ENCODE assay signal across 1 cellular context in genomic region chr20:36773548-36774242, GRCh38.
A peak's percentile ranks its signal among the peaks of the same experiment; 100 is the strongest.
TF ChIP-seq lines count a peak whose summit lies in the region.

Gene DSN1 (minus strand): TSS chr20:36773763. CDS start chr20:36771458, 2,305 bp downstream.

TF ChIP-seq in HepG2, 621 proteins besides CTCF, POLR2A, EP300 and RAD21 (continued from another document and continues in another):
- no peak for TF ChIP-seq KLF13 (CRISPR knock-in tag; IDR thresholded peaks at IDR 0.05)
- TF ChIP-seq, protein P1, sequence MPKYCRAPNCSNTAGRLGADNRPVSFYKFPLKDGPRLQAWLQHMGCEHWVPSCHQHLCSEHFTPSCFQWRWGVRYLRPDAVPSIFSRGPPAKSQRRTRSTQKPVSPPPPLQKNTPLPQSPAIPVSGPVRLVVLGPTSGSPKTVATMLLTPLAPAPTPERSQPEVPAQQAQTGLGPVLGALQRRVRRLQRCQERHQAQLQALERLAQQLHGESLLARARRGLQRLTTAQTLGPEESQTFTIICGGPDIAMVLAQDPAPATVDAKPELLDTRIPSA (CRISPR knock-in tag; IDR thresholded peaks at IDR 0.05; ENCODE audit: borderline replicate concordance): peak; percentile 63; the same call in 1 of the 2 replicates
- peak; percentile 94 for TF ChIP-seq ZNF605 (CRISPR knock-in tag; IDR thresholded peaks at IDR 0.05)
- 0 out of 2 replicates have a peak, but pooled peaks have one; percentile 55 for TF ChIP-seq AKAP8 (CRISPR knock-in tag; IDR thresholded peaks at IDR 0.05)
- no peak; the same call in 1 of the 2 replicates for TF ChIP-seq ZNF264 (CRISPR knock-in tag; IDR thresholded peaks at IDR 0.05)
- TF ChIP-seq JDP2 (CRISPR knock-in tag; IDR thresholded peaks at IDR 0.05; ENCODE audit: borderline replicate concordance): no peak
- no peak; the same call in none of the 2 replicates for TF ChIP-seq RELA (CRISPR knock-in tag; IDR thresholded peaks at IDR 0.05)
- no peak for TF ChIP-seq PLSCR1 (CRISPR knock-in tag; IDR thresholded peaks at IDR 0.05; ENCODE audit: borderline replicate concordance)
- no peak for TF ChIP-seq GATAD2A (CRISPR knock-in tag; IDR thresholded peaks at IDR 0.05)
- TF ChIP-seq, protein P2, sequence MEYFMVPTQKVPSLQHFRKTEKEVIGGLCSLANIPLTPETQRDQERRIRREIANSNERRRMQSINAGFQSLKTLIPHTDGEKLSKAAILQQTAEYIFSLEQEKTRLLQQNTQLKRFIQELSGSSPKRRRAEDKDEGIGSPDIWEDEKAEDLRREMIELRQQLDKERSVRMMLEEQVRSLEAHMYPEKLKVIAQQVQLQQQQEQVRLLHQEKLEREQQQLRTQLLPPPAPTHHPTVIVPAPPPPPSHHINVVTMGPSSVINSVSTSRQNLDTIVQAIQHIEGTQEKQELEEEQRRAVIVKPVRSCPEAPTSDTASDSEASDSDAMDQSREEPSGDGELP (IDR thresholded peaks at IDR 0.05; ENCODE audit: borderline replicate concordance, low read depth): no peak
- TF ChIP-seq ZNF33A (CRISPR knock-in tag; IDR thresholded peaks at IDR 0.05; ENCODE audit: borderline replicate concordance): no peak
- TF ChIP-seq REST (IDR thresholded peaks at IDR 0.05; ENCODE audit: borderline replicate concordance in 1 of 2, low read depth in 1 of 2, low read length in 2 of 2): peak in 1 of 2 experiments; percentile 64; a peak in 2 of 4 replicates
- TF ChIP-seq ZBTB7A (CRISPR knock-in tag; IDR thresholded peaks at IDR 0.05): no peak
- no peak; the same call in 1 of the 2 replicates for TF ChIP-seq ZMYM3 (CRISPR knock-in tag; IDR thresholded peaks at IDR 0.05)
- peak; percentile 86 for TF ChIP-seq ZBTB21 (CRISPR knock-in tag; IDR thresholded peaks at IDR 0.05)
- TF ChIP-seq, protein P3, sequence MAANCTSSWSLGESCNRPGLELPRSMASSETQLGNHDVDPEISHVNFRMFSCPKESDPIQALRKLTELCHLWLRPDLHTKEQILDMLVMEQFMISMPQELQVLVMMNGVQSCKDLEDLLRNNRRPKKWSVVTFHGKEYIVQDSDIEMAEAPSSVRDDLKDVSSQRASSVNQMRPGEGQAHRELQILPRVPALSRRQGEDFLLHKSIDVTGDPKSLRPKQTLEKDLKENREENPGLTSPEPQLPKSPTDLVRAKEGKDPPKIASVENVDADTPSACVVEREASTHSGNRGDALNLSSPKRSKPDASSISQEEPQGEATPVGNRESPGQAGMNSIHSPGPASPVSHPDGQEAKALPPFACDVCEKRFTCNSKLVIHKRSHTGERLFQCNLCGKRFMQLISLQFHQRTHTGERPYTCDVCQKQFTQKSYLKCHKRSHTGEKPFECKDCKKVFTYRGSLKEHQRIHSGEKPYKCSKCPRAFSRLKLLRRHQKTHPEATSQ (CRISPR knock-in tag; IDR thresholded peaks at IDR 0.05; ENCODE audit: borderline replicate concordance): peak; percentile 79; the same call in 1 of the 2 replicates
- TF ChIP-seq CBX2 (IDR thresholded peaks at IDR 0.05; ENCODE audit: low read depth, low read length): no peak
- no peak for TF ChIP-seq CBX2 (CRISPR knock-in tag; IDR thresholded peaks at IDR 0.05; ENCODE audit: low read depth)
- peak; percentile 56; the same call in 1 of the 2 replicates for TF ChIP-seq ZNF790 (CRISPR knock-in tag; IDR thresholded peaks at IDR 0.05; ENCODE audit: borderline replicate concordance)
- TF ChIP-seq SNAPC4 (CRISPR knock-in tag; IDR thresholded peaks at IDR 0.05): no peak; the same call in 1 of the 2 replicates
- peak; percentile 74 for TF ChIP-seq ZNF235 (CRISPR knock-in tag; IDR thresholded peaks at IDR 0.05; ENCODE audit: borderline replicate concordance)
- TF ChIP-seq ZNF335 (CRISPR knock-in tag; IDR thresholded peaks at IDR 0.05): no peak
- TF ChIP-seq PHF21A (CRISPR knock-in tag; IDR thresholded peaks at IDR 0.05): peak; percentile 83; the same call in 1 of the 2 replicates
- TF ChIP-seq BORCS8-MEF2B (CRISPR knock-in tag; IDR thresholded peaks at IDR 0.05): peak; percentile 91
- TF ChIP-seq ZSCAN12 (CRISPR knock-in tag; IDR thresholded peaks at IDR 0.05): no peak
- TF ChIP-seq ZNF749 (CRISPR knock-in tag; IDR thresholded peaks at IDR 0.05; ENCODE audit: borderline replicate concordance): peak; percentile 86; the same call in 1 of the 2 replicates
- no peak; the same call in 1 of the 2 replicates for TF ChIP-seq ZNF333 (CRISPR knock-in tag; IDR thresholded peaks at IDR 0.05; ENCODE audit: borderline replicate concordance)
- TF ChIP-seq NCOA5 (CRISPR knock-in tag; IDR thresholded peaks at IDR 0.05): no peak
- TF ChIP-seq, protein P4, sequence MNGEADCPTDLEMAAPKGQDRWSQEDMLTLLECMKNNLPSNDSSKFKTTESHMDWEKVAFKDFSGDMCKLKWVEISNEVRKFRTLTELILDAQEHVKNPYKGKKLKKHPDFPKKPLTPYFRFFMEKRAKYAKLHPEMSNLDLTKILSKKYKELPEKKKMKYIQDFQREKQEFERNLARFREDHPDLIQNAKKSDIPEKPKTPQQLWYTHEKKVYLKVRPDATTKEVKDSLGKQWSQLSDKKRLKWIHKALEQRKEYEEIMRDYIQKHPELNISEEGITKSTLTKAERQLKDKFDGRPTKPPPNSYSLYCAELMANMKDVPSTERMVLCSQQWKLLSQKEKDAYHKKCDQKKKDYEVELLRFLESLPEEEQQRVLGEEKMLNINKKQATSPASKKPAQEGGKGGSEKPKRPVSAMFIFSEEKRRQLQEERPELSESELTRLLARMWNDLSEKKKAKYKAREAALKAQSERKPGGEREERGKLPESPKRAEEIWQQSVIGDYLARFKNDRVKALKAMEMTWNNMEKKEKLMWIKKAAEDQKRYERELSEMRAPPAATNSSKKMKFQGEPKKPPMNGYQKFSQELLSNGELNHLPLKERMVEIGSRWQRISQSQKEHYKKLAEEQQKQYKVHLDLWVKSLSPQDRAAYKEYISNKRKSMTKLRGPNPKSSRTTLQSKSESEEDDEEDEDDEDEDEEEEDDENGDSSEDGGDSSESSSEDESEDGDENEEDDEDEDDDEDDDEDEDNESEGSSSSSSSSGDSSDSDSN (CRISPR knock-in tag; IDR thresholded peaks at IDR 0.05): peak; percentile 88
- no peak for TF ChIP-seq ZBTB1 (CRISPR knock-in tag; IDR thresholded peaks at IDR 0.05; ENCODE audit: borderline replicate concordance)
- TF ChIP-seq BRCA1 (CRISPR knock-in tag; IDR thresholded peaks at IDR 0.05): no peak
- no peak for TF ChIP-seq ZNF260 (CRISPR knock-in tag; IDR thresholded peaks at IDR 0.05; ENCODE audit: borderline replicate concordance, low read depth)
- TF ChIP-seq, protein P5, sequence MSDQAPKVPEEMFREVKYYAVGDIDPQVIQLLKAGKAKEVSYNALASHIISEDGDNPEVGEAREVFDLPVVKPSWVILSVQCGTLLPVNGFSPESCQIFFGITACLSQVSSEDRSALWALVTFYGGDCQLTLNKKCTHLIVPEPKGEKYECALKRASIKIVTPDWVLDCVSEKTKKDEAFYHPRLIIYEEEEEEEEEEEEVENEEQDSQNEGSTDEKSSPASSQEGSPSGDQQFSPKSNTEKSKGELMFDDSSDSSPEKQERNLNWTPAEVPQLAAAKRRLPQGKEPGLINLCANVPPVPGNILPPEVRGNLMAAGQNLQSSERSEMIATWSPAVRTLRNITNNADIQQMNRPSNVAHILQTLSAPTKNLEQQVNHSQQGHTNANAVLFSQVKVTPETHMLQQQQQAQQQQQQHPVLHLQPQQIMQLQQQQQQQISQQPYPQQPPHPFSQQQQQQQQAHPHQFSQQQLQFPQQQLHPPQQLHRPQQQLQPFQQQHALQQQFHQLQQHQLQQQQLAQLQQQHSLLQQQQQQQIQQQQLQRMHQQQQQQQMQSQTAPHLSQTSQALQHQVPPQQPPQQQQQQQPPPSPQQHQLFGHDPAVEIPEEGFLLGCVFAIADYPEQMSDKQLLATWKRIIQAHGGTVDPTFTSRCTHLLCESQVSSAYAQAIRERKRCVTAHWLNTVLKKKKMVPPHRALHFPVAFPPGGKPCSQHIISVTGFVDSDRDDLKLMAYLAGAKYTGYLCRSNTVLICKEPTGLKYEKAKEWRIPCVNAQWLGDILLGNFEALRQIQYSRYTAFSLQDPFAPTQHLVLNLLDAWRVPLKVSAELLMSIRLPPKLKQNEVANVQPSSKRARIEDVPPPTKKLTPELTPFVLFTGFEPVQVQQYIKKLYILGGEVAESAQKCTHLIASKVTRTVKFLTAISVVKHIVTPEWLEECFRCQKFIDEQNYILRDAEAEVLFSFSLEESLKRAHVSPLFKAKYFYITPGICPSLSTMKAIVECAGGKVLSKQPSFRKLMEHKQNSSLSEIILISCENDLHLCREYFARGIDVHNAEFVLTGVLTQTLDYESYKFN (CRISPR knock-in tag; conservative IDR thresholded peaks at IDR 0.05): peak; percentile 64
- no peak for TF ChIP-seq LCORL (IDR thresholded peaks at IDR 0.05)
- no peak; the same call in 1 of the 2 replicates for TF ChIP-seq LCORL (CRISPR knock-in tag; IDR thresholded peaks at IDR 0.05)
- no peak; the same call in 1 of the 2 replicates for TF ChIP-seq ELF4 (CRISPR knock-in tag; IDR thresholded peaks at IDR 0.05; ENCODE audit: borderline replicate concordance)
- peak; percentile 2; the same call in 1 of the 2 replicates for TF ChIP-seq CEBPG (CRISPR knock-in tag; IDR thresholded peaks at IDR 0.05)
- TF ChIP-seq ZNF446 (CRISPR knock-in tag; IDR thresholded peaks at IDR 0.05): 0 out of 2 replicates have a peak, but pooled peaks have one; percentile 9
- TF ChIP-seq ZNF558 (CRISPR knock-in tag; IDR thresholded peaks at IDR 0.05; ENCODE audit: borderline replicate concordance): peak; percentile 91; the same call in 1 of the 2 replicates
- TF ChIP-seq RNF2 (conservative IDR thresholded peaks at IDR 0.05; ENCODE audit: low read depth): peak; percentile 69; the same call in 1 of the 2 replicates
- peak; percentile 90; the same call in 1 of the 2 replicates for TF ChIP-seq ZFYVE20 (CRISPR knock-in tag; IDR thresholded peaks at IDR 0.05; ENCODE audit: borderline replicate concordance, low read depth)
- 0 out of 2 replicates have a peak, but pooled peaks have one; percentile 49 for TF ChIP-seq ZNF326 (CRISPR knock-in tag; IDR thresholded peaks at IDR 0.05; ENCODE audit: borderline replicate concordance)
